In the genomic region with DNA sequence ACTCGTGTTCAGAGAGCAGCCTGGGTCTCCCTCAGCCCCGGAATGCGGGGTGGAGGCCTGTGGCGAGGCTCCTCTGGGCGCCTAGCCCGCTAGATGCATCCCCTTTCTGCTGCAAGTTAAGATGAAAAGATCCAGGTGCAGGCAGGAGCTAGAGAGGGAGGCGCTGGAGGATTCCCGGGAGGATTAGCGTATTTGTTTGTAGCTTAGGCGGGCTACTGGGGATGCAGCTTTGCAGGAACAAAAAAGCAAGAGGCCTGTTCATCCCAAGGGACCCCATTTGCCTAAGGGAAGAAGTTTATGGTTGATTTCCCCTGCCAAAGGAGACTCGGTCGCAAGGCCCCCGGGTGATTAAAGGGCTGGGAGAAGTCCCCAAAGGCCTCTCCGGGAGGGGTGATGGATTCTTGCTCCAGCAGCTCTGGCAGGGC, we compare ENCODE assay signal across 9 cellular contexts. TPM values are rescaled to one million over a fixed set of nuclear protein-coding genes. Genes with fewer than 3 reads are reported as not detected.
A peak's percentile ranks its signal among the peaks of the same experiment; 100 is the strongest.
DNase-seq lines count a peak whose midpoint lies in the region; ATAC-seq, FAIRE-seq and TF ChIP-seq lines count a peak whose summit lies in the region.
"Had no signal": no experiment of that assay in that cellular context is flagged by ENCODE, and none has a peak within 500 bp of the region (broad histone marks: within the 10 kb centered on the region; RNA-seq: fewer than 3 reads in every experiment).

No MANE protein-coding gene starts in this region.

- no peak for FAIRE-seq in small intestine (lab: Jason Lieb, UNC)

- H3K4me1 Mint-ChIP-seq in activated CD4-positive, alpha-beta T cell treated with anti-CD3 and anti-CD28 coated beads for 36 hours, result peaks cover 10% of the 10 kb centered on the region
- peaks cover 5% of the 10 kb centered on the region for H3K4me1 Mint-ChIP-seq in chondrocyte (ENCODE audit: low read depth)
- peaks cover 13% of the 10 kb centered on the region for H3K4me1 Mint-ChIP-seq in CD14-positive monocyte

- POLR2A ChIA-PET in activated CD4-positive, alpha-beta T cell treated with anti-CD3 and anti-CD28 coated beads for 36 hours (lab: Charles Lee), result no interaction called here

- peak; percentile 37 for DNase-seq in activated CD4-positive, alpha-beta T cell treated with anti-CD3 and anti-CD28 coated beads for 36 hours
- no peak for DNase-seq in activated CD4-positive, alpha-beta T cell treated with anti-CD3 and anti-CD28 coated beads, Interleukin-2, amount 50 U/mL, for 4 hours
- DNase-seq in NCI-H2171 treated with DMSO at 0.1 percent for 48 hours (lab: John Stamatoyannopoulos, UW) (peak; percentile 99), chondrocyte (ENCODE audit: low spot score) (no peak), gastrocnemius medialis (no peak), small intestine (no peak), prostate gland (ENCODE audit: low spot score) (no peak), CD14-positive monocyte (ENCODE audit: low spot score) (no peak)

- H3K27me3 ChIP-seq in gastrocnemius medialis (peaks cover 63 to 76% (median 70%) of the 10 kb centered on the region in 3 donors), small intestine (ENCODE audit: control insufficient read depth in 2 of 2, insufficient read depth in 2 of 2, low read length in 2 of 2) (peaks cover 18 to 35% of the 10 kb centered on the region in 2 donors), prostate gland (replicated peaks; ENCODE audit: insufficient read depth) (peaks cover 20% of the 10 kb centered on the region)

- no peak for TF ChIP-seq CTCF in chondrocyte (IDR thresholded peaks at IDR 0.05)
- no peak for TF ChIP-seq CTCF in gastrocnemius medialis (IDR thresholded peaks at IDR 0.05 in 4 of 5, conservative IDR thresholded peaks at IDR 0.05 in 1 of 5)
- TF ChIP-seq CTCF in prostate gland (IDR thresholded peaks at IDR 0.05), result no peak
- no peak for TF ChIP-seq CTCF in CD14-positive monocyte (IDR thresholded peaks at IDR 0.05)

- no peaks in the 10 kb centered on the region for H3K9me3 ChIP-seq in gastrocnemius medialis
- no peaks in the 10 kb centered on the region for H3K9me3 ChIP-seq in small intestine (ENCODE audit: control insufficient read depth, low read depth)
- no peaks in the 10 kb centered on the region for H3K9me3 ChIP-seq in prostate gland

- H3K27ac ChIP-seq in gastrocnemius medialis (no peak overlapping the region), small intestine (ENCODE audit: low read depth in 1 of 2, low read length in 1 of 2) (no peak overlapping the region), prostate gland (no peak overlapping the region)

- H3K4me1 ChIP-seq in gastrocnemius medialis (peaks cover 8 to 31% of the 10 kb centered on the region in 2 donors), small intestine (ENCODE audit: control insufficient read depth in 2 of 2, insufficient read depth in 1 of 2, low read depth in 1 of 2, low read length in 1 of 2) (no peaks in the 10 kb centered on the region), prostate gland (replicated peaks) (peaks cover 15% of the 10 kb centered on the region)

- 3 to 10% (median 3%) methylated on average over 13 to 14 of the region's 14 CpGs for WGBS in small intestine, 3 donors
- 5% methylated on average over 14 of the region's 14 CpGs for WGBS in prostate gland

- in situ Hi-C loops in gastrocnemius medialis (cut with MboI; ENCODE audit: low sequenced_read_pairs in 4 of 4), result no loop called here

- H3K36me3 Mint-ChIP-seq in activated CD4-positive, alpha-beta T cell treated with anti-CD3 and anti-CD28 coated beads for 36 hours (ENCODE audit: low read depth), result no peaks in the 10 kb centered on the region
- H3K36me3 Mint-ChIP-seq in chondrocyte (ENCODE audit: low read depth) (no peaks in the 10 kb centered on the region), CD14-positive monocyte (peaks cover 0 to 2% of the 10 kb centered on the region in 2 donors)

- H3K27ac Mint-ChIP-seq in activated CD4-positive, alpha-beta T cell treated with anti-CD3 and anti-CD28 coated beads for 36 hours, result no peak overlapping the region
- no peak overlapping the region for H3K27ac Mint-ChIP-seq in chondrocyte (ENCODE audit: unreplicated experiment)
- H3K27ac Mint-ChIP-seq in CD14-positive monocyte, result no peak overlapping the region

- no peaks in the 10 kb centered on the region for H3K36me3 ChIP-seq in gastrocnemius medialis
- no peaks in the 10 kb centered on the region for H3K36me3 ChIP-seq in small intestine (ENCODE audit: control insufficient read depth in 2 of 2, insufficient read depth in 2 of 2, low read length in 2 of 2)
- no peaks in the 10 kb centered on the region for H3K36me3 ChIP-seq in prostate gland

- peaks cover 45% of the 10 kb centered on the region for H3K27me3 Mint-ChIP-seq in activated CD4-positive, alpha-beta T cell treated with anti-CD3 and anti-CD28 coated beads for 36 hours
- peaks cover 42% of the 10 kb centered on the region for H3K27me3 Mint-ChIP-seq in chondrocyte (ENCODE audit: low read depth)
- H3K27me3 Mint-ChIP-seq in CD14-positive monocyte (ENCODE audit: low read depth in 3 of 3), result peaks cover 70 to 96% (median 83%) of the 10 kb centered on the region in 3 donors

- H3K4me3 ChIP-seq in gastrocnemius medialis (peak overlapping the region in 3 of 4 donors; percentile 28 to 37 (median 29)), small intestine (ENCODE audit: low read depth in 1 of 2, low read length in 2 of 2) (no peak overlapping the region), prostate gland (no peak overlapping the region)

- intact Hi-C loops in activated CD4-positive, alpha-beta T cell treated with anti-CD3 and anti-CD28 coated beads for 36 hours (cut with DNase I, micrococcal nuclease), result loop anchor here (1.0 to 10.0 kb wide), 8 partner anchors 25 to 451 kb away; a partner anchor contains a TSS
- intact Hi-C loops in gastrocnemius medialis (cut with DNase I; ENCODE audit: low total_unique reads), result no loop called here
- intact Hi-C loops in prostate gland (cut with DNase I), result loop anchor here (10.0 kb wide), 1 partner anchor 329 kb away; no protein-coding TSS in a partner anchor
- intact Hi-C loops in CD14-positive monocyte (cut with micrococcal nuclease), result loop anchor here (5.0 to 10.0 kb wide), 2 partner anchors 42 to 329 kb away; no protein-coding TSS in a partner anchor

- CTCF ChIA-PET in activated CD4-positive, alpha-beta T cell treated with anti-CD3 and anti-CD28 coated beads for 36 hours (lab: Charles Lee), result interaction anchor here (0.7 to 2.1 kb wide), 17 partner anchors 10 to 331 kb away, joined by 3 to 14 read pairs (median 4); no protein-coding TSS in a partner anchor

- peak overlapping the region; percentile 26 for H3K4me3 Mint-ChIP-seq in activated CD4-positive, alpha-beta T cell treated with anti-CD3 and anti-CD28 coated beads for 36 hours
- H3K4me3 Mint-ChIP-seq in chondrocyte (ENCODE audit: unreplicated experiment), result peak overlapping the region; percentile 79
- peak overlapping the region in 1 of 2 donors; percentile 86 for H3K4me3 Mint-ChIP-seq in CD14-positive monocyte

- no peak for ATAC-seq in activated CD4-positive, alpha-beta T cell treated with anti-CD3 and anti-CD28 coated beads for 36 hours
- no peak for ATAC-seq in gastrocnemius medialis

- H3K9me3 Mint-ChIP-seq in activated CD4-positive, alpha-beta T cell treated with anti-CD3 and anti-CD28 coated beads for 36 hours (ENCODE audit: low read depth), result no peaks in the 10 kb centered on the region
- H3K9me3 Mint-ChIP-seq in chondrocyte (ENCODE audit: low read depth), result no peaks in the 10 kb centered on the region
- peaks cover 0 to 11% (median 5%) of the 10 kb centered on the region in 7 donors for H3K9me3 Mint-ChIP-seq in CD14-positive monocyte

- TF ChIP-seq POLR2A in gastrocnemius medialis (IDR thresholded peaks at IDR 0.05) (no peak), prostate gland (IDR thresholded peaks at IDR 0.05) (no peak)

RNA-seq across cellular contexts. Expression of a gene that starts 0.8 kb away (rescaled TPM):
- total RNA-seq in activated CD4-positive, alpha-beta T cell treated with anti-CD3 and anti-CD28 coated beads for 36 hours, result not detected
- total RNA-seq in chondrocyte (not detected in 3 replicates), gastrocnemius medialis (not detected), prostate gland (under 1 TPM in 1 of 2 donors, not detected in 1; 0.28 TPM)
- polyA plus RNA-seq in small intestine (under 1 TPM in 1 of 3 donors, not detected in 2; 0.03 TPM), CD14-positive monocyte (not detected)
- polyA plus RNA-seq: BJ had no signal

RNA-seq across cellular contexts. Expression of a gene that starts 37.5 kb away (rescaled TPM):
- total RNA-seq in activated CD4-positive, alpha-beta T cell treated with anti-CD3 and anti-CD28 coated beads for 36 hours, result 10 to 100 TPM; 57.9 to 59.3 TPM
- total RNA-seq in chondrocyte (49.1 to 51.6 TPM (median 49.3 TPM) in 3 replicates), gastrocnemius medialis (10 to 100 TPM; 11.9 to 26.3 (median 16.2) TPM), prostate gland (10 to 100 TPM; 41.1 to 52.3 TPM)
- polyA plus RNA-seq in small intestine (10 to 100 TPM; 14.3 to 18.8 (median 14.5) TPM), CD14-positive monocyte (10 to 100 TPM; 17.3 to 30.1 TPM)

Comparison
In these comparisons a context has a peak if more than half of its experiments do, and no peak if none do; other contexts are left out.
1. DNase-seq: peak in activated CD4-positive, alpha-beta T cell treated with anti-CD3 and anti-CD28 coated beads for 36 hours (single experiment) and NCI-H2171 treated with DMSO at 0.1 percent for 48 hours (single experiment); none in activated CD4-positive, alpha-beta T cell treated with anti-CD3 and anti-CD28 coated beads, Interleukin-2, amount 50 U/mL, for 4 hours (0 of 2), chondrocyte (single experiment), gastrocnemius medialis (0 of 2), small intestine (single experiment), prostate gland (single experiment) and CD14-positive monocyte (single experiment).
2. H3K4me3 ChIP-seq: peak in gastrocnemius medialis (3 of 4); none in small intestine (0 of 2) and prostate gland (0 of 2).